Comparison of ENCODE assay signal across 19 cellular contexts in the genomic region with DNA sequence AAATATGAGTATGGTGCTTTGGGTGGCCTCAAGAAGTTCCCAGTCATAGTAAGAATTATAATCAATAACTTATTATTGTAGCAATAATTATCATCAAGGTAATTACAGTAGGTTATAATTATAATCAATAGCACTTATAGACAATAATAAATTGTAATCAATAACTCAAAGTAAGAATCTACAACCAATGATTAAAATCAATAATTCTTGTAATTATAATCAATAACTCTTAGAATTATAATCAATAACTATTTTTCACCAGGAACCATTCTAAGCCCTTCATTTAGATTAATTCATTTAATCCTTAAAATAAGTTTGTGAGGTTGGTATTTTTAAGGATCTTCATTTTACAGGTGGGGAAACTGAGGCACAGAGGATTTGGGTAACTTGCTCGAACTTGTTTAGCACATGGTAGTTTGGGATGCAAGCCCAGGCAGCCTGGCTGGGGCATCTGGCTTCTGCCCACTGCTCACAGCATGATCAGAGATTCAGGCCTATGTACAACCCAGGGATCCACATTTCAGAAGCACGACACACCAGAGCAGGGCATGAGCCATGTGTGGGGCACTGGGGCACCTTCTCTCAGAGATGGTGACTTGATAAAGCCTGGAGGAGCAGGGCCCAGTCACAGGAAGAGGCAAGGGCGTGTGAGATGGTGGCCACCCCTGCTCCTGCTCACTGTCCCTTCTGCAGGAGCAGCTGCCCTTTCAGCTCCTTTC. TPM values are rescaled to one million over a fixed set of nuclear protein-coding genes. Genes with fewer than 3 reads are reported as not detected.
DNase-seq lines count a peak whose midpoint lies in the region; ATAC-seq, FAIRE-seq and TF ChIP-seq lines count a peak whose summit lies in the region.
"Had no signal": no experiment of that assay in that cellular context is flagged by ENCODE, and none has a peak within 500 bp of the region (broad histone marks: within the 10 kb centered on the region; RNA-seq: fewer than 3 reads in every experiment).

No MANE protein-coding gene starts in this region.

- POLR2A ChIA-PET in MCF 10A (lab: Yijun Ruan, JAX): interaction anchor here (1.7 kb wide), 1 partner anchor 20 kb away, joined by 5 read pairs; no protein-coding TSS in a partner anchor

- no peak overlapping the region for H3K4me2 ChIP-seq in mammary epithelial cell (ENCODE audit: insufficient read depth, low read depth, low read length)

- H3K27ac ChIP-seq in mammary epithelial cell (ENCODE audit: insufficient read depth, low read depth, low read length) (no peak overlapping the region), upper lobe of right lung (no peak overlapping the region)
- H3K27ac ChIP-seq: C4-2B had no signal

- ATAC-seq in upper lobe of right lung: peak; percentile 18
- no peak for ATAC-seq in HG03045 (IDR thresholded peaks at IDR 0.05; ENCODE audit: unreplicated experiment)

- intact Hi-C loops in MCF 10A (cut with micrococcal nuclease): no loop called here
- intact Hi-C loops in mammary epithelial cell (cut with micrococcal nuclease): no loop called here
- intact Hi-C loops in upper lobe of right lung (cut with DNase I): no loop called here

- H3K36me3 Mint-ChIP-seq in MCF 10A (ENCODE audit: insufficient read depth, unreplicated experiment): no peaks in the 10 kb centered on the region

- no peaks in the 10 kb centered on the region for H3K79me2 ChIP-seq in mammary epithelial cell (ENCODE audit: insufficient read depth, low read length)

- no peaks in the 10 kb centered on the region for H3K27me3 ChIP-seq in mammary epithelial cell (ENCODE audit: insufficient read depth, low read length)
- H3K27me3 ChIP-seq in upper lobe of right lung: no peaks in the 10 kb centered on the region

- H3K4me1 Mint-ChIP-seq in MCF 10A (ENCODE audit: insufficient read depth, unreplicated experiment): peaks cover 5% of the 10 kb centered on the region

- H3K27ac Mint-ChIP-seq in MCF 10A (ENCODE audit: low read depth, unreplicated experiment): peak overlapping the region; percentile 1

- H3K9me3 ChIP-seq in mammary epithelial cell (replicated peaks; ENCODE audit: insufficient read depth, low read length) (no peaks in the 10 kb centered on the region), upper lobe of right lung (no peaks in the 10 kb centered on the region)

- H3K4me3 ChIP-seq in mammary epithelial cell (replicated peaks in 1 of 3; ENCODE audit: insufficient read depth in 1 of 3, low read depth in 2 of 3, low read length in 3 of 3): no peak overlapping the region
- no peak overlapping the region for H3K4me3 ChIP-seq in upper lobe of right lung

- WGBS in mammary epithelial cell (ENCODE audit: low coverage, missing lambda C conversion rate): 69% methylated on average over 3 of the region's 3 CpGs

- no peaks in the 10 kb centered on the region for H3K36me3 ChIP-seq in mammary epithelial cell (ENCODE audit: insufficient read depth, low read length)
- H3K36me3 ChIP-seq in upper lobe of right lung: no peaks in the 10 kb centered on the region

- no peak overlapping the region for H3K9ac ChIP-seq in mammary epithelial cell (ENCODE audit: insufficient read depth, low read length)

- FAIRE-seq in RCC 7860 (lab: Jason Lieb, UNC) (no peak), frontal cortex (lab: Jason Lieb, UNC) (no peak)
- FAIRE-seq: H1 had no signal

- H3K4me3 Mint-ChIP-seq in MCF 10A (ENCODE audit: unreplicated experiment): no peak overlapping the region

- no peaks in the 10 kb centered on the region for H4K20me1 ChIP-seq in mammary epithelial cell (ENCODE audit: insufficient read depth, low read length)

- no peak for TF ChIP-seq CTCF in MCF 10A (IDR thresholded peaks at IDR 0.05; ENCODE audit: unreplicated experiment)
- no peak for TF ChIP-seq CTCF in mammary epithelial cell (conservative IDR thresholded peaks at IDR 0.05 in 1 of 2, IDR thresholded peaks at IDR 0.05 in 1 of 2; ENCODE audit: extremely low read depth in 1 of 2, insufficient read depth in 1 of 2, low read depth in 1 of 2, low read length in 2 of 2)
- TF ChIP-seq CTCF in upper lobe of right lung (IDR thresholded peaks at IDR 0.05): no peak

- in situ Hi-C loops in mammary epithelial cell (cut with MboI; ENCODE audit: low sequenced_read_pairs in 2 of 2): no loop called here

- H2AFZ ChIP-seq in mammary epithelial cell (ENCODE audit: low read depth, low read length): no peak overlapping the region

- DNase-seq in MCF 10A (ENCODE audit: unreplicated experiment) (no peak), mammary epithelial cell (no peak), RCC 7860 (ENCODE audit: low spot score) (peak; percentile 25), kidney tubule cell (ENCODE audit: low spot score) (peak; percentile 57), upper lobe of right lung (no peak), frontal cortex (ENCODE audit: low spot score in 2 of 2) (no peak), NCI-H510A treated with DMSO at 0.1 percent for 48 hours (lab: John Stamatoyannopoulos, UW) (no peak)
- DNase-seq: COR-L47, DND-41, GF-D8, NCI-H1048, NCI-H146, NCI-H2081 treated with DMSO at 0.1 percent for 48 hours, NCI-H2227 treated with DMSO at 0.1 percent for 48 hours, NCI-H526 had no signal

- no peaks in the 10 kb centered on the region for H3K9me3 Mint-ChIP-seq in MCF 10A (ENCODE audit: unreplicated experiment)

- BruUV-seq in MCF 10A (replicated peaks; lab: Mats Ljungman, UMichigan) (no TSS peak), mammary epithelial cell (replicated peaks; lab: Mats Ljungman, UMichigan) (no TSS peak)

- dilution Hi-C loops in mammary epithelial cell (cut with HindIII; ENCODE audit: low sequenced_read_pairs): no loop called here

- no peaks in the 10 kb centered on the region for H3K27me3 Mint-ChIP-seq in MCF 10A (ENCODE audit: insufficient read depth, unreplicated experiment)

- CTCF ChIA-PET in MCF 10A (lab: Yijun Ruan, JAX) (interaction anchor here (0.6 to 1.6 kb wide), 5 partner anchors 10 to 977 kb away, joined by 3 to 5 read pairs (median 3); no protein-coding TSS in a partner anchor), mammary epithelial cell (lab: Charles Lee; ENCODE audit: low non-redundant PET) (no interaction called here)

- H3K4me1 ChIP-seq in mammary epithelial cell (ENCODE audit: insufficient read depth, low read length): no peaks in the 10 kb centered on the region
- no peaks in the 10 kb centered on the region for H3K4me1 ChIP-seq in upper lobe of right lung

RNA-seq across cellular contexts. Expression of a gene that starts 46.6 kb away (rescaled TPM):
- not detected in 2 replicates for total RNA-seq in MCF 10A (2022)
- total RNA-seq in mammary epithelial cell: 1 to 10 TPM in 1 of 2 donors, under 1 TPM in 1; 0.09 to 2.7 TPM
- polyA plus RNA-seq in mammary epithelial cell: not detected
- polyA minus RNA-seq in mammary epithelial cell: 0.05 TPM
- 2.5 TPM for total RNA-seq in upper lobe of right lung
- total RNA-seq in frontal cortex: 161 TPM
- total RNA-seq: OCI-LY7 had no signal

Comparison
In these comparisons a context has a peak if more than half of its experiments do, and no peak if none do; other contexts are left out.
1. DNase-seq: peak in RCC 7860 (single experiment) and kidney tubule cell (single experiment); none in MCF 10A (single experiment), mammary epithelial cell (single experiment), upper lobe of right lung (single experiment), frontal cortex (0 of 2) and NCI-H510A treated with DMSO at 0.1 percent for 48 hours (single experiment).
2. RNA of a gene that starts 46.6 kb away (total RNA-seq): 161 TPM in frontal cortex (single experiment); 0.09 to 2.7 TPM in mammary epithelial cell, 2.5 TPM in upper lobe of right lung (single experiment) and not detected in MCF 10A; every median in the first group is over 10 times any median in the second.